ENCODE assay signal across 1 cellular context in the genomic region with DNA sequence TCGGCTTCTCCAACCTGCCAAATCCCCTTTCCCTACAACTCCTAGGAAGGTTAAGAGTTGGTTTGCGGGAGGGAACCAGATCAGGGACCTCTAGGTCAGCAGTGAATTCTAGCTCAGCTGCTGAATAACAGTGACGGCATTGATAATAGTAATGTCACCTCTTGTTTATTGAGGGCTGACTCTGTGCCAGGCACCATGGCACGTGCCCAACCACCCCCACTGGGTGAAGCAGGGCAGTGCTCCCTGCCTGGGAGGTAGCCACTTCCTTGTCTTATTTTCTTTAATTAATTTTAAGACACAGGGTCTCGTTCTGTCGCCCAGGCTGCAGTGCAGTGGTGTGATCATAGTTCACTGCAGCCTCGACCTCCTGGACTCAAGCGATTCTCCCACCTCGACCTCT.
TF ChIP-seq lines count a peak whose summit lies in the region.

No MANE protein-coding gene starts in this region.

TF ChIP-seq in IMR-90, 13 proteins besides CTCF, POLR2A, EP300 and RAD21 (continued from another document):
- TF ChIP-seq, protein P1, sequence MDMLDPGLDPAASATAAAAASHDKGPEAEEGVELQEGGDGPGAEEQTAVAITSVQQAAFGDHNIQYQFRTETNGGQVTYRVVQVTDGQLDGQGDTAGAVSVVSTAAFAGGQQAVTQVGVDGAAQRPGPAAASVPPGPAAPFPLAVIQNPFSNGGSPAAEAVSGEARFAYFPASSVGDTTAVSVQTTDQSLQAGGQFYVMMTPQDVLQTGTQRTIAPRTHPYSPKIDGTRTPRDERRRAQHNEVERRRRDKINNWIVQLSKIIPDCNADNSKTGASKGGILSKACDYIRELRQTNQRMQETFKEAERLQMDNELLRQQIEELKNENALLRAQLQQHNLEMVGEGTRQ (IDR thresholded peaks at IDR 0.05; ENCODE audit: low read depth, low read length), result no peak
- TF ChIP-seq FOS (IDR thresholded peaks at IDR 0.05; ENCODE audit: low read depth, low read length), result no peak
- no peak for TF ChIP-seq CHD1 (IDR thresholded peaks at IDR 0.05; ENCODE audit: low read depth, low read length)
- no peak for TF ChIP-seq SMC3 (IDR thresholded peaks at IDR 0.05; ENCODE audit: low read depth, low read length)
- no peak for TF ChIP-seq NFE2L2 (IDR thresholded peaks at IDR 0.05; ENCODE audit: low read depth, low read length)
